Comparison of ENCODE assay signal across 8 cellular contexts in the genomic region with DNA sequence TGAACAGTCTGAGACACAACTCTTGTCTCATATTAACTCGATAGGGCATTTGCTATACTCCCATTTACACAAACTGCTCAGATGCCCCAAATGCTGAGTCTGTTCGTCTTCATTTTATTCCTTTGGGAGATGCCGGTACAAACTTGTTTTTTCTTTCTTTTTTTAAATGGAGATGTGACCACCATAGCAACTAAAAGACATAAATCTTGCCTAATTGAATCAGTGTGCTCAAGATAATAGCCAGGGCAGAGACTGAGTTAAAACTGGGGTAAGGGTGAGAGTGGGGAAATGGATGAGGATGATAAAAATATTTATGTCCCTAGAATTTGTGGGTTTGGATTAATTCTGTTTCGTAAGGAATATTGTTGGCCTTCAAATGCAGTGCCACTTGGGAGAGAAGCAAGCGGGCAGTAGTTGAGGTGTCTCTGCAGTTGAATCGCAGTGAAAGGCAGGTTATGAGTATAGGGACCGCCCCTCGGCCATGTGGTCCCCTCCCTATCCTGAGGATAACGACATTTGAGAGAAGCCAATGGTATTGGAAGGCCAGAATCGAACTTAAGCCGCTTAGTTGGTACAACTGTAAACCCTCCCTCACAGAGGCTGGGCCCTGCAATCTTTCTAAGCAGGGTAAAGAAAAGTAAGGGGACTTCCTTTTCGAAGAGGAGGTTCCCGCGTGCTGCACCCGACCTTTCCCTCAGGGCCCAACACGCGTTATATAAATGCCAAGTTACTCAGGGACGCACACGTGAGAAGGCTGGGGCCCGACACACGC. TPM values are rescaled to one million over a fixed set of nuclear protein-coding genes. Genes with fewer than 3 reads are reported as not detected.
DNase-seq lines count a peak whose midpoint lies in the region; ATAC-seq and TF ChIP-seq lines count a peak whose summit lies in the region.

No MANE protein-coding gene starts in this region.

- intact Hi-C loops in HCT116 (cut with micrococcal nuclease) (loop anchor here (2.0 to 10.0 kb wide), 3 partner anchors 75 to 471 kb away; a partner anchor contains a TSS), mammary epithelial cell (cut with micrococcal nuclease) (loop anchor here (1.0 kb wide), 2 partner anchors 23 to 240 kb away; no protein-coding TSS in a partner anchor)

- no peak for TF ChIP-seq RAD21 in HCT116 (IDR thresholded peaks at IDR 0.05; ENCODE audit: low read depth)
- no peak for TF ChIP-seq RAD21 in SK-N-SH (IDR thresholded peaks at IDR 0.05; ENCODE audit: low read length)

- dilution Hi-C loops in mammary epithelial cell (cut with HindIII; ENCODE audit: low sequenced_read_pairs) = no loop called here

- H3K79me2 ChIP-seq in HCT116 (ENCODE audit: insufficient read depth, low read length) (peaks cover 37% of the 10 kb centered on the region), MM.1S (ENCODE audit: low read length) (0 out of 2 replicates have a peak, but pooled peaks cover 3% of the 10 kb centered on the region), SK-N-SH (ENCODE audit: insufficient read depth) (no peaks in the 10 kb centered on the region), mammary epithelial cell (ENCODE audit: insufficient read depth, low read length) (no peaks in the 10 kb centered on the region)

- peak; percentile 48 for DNase-seq in GM10248 (ENCODE audit: extremely low spot score)
- peak; percentile 40 for DNase-seq in HCT116 (ENCODE audit: low read depth, low spot score)
- DNase-seq in MM.1S = peak; percentile 16
- peak; percentile 74 for DNase-seq in SK-N-SH
- no peak for DNase-seq in mammary epithelial cell
- DNase-seq in stimulated activated CD8-positive, alpha-beta memory T cell treated with anti-CD3 and anti-CD28 coated beads, Interleukin-12 subunit alpha, Interleukin-12 subunit beta, amount 100 ng/mL, for 24 hours (ENCODE audit: extremely low read depth) = peak; percentile 17
- DNase-seq in NCI-H1048 (lab: John Stamatoyannopoulos, UW) = no peak

- peak; percentile 18 for TF ChIP-seq POLR2A in HCT116 (IDR thresholded peaks at IDR 0.05; ENCODE audit: borderline replicate concordance, extremely low read depth, insufficient read depth, insufficient read length)

- no peak for TF ChIP-seq EP300 in SK-N-SH (IDR thresholded peaks at IDR 0.05; ENCODE audit: borderline replicate concordance in 1 of 2, low read depth in 1 of 2, low read length in 1 of 2)

- TF ChIP-seq CTCF in GM10248 (IDR thresholded peaks at IDR 0.05; ENCODE audit: control extremely low read depth, extremely low read depth, low read depth, missing control alignments) = no peak
- TF ChIP-seq CTCF in HCT116 (IDR thresholded peaks at IDR 0.05 in 2 of 3, conservative IDR thresholded peaks at IDR 0.05 in 1 of 3; ENCODE audit: borderline replicate concordance in 1 of 3, insufficient read depth in 1 of 3, low read depth in 2 of 3, low read length in 2 of 3) = no peak
- TF ChIP-seq CTCF in MM.1S (IDR thresholded peaks at IDR 0.05; ENCODE audit: low read length) = no peak
- no peak for TF ChIP-seq CTCF in SK-N-SH (IDR thresholded peaks at IDR 0.05)
- TF ChIP-seq CTCF in mammary epithelial cell (conservative IDR thresholded peaks at IDR 0.05 in 1 of 2, IDR thresholded peaks at IDR 0.05 in 1 of 2; ENCODE audit: extremely low read depth in 1 of 2, insufficient read depth in 1 of 2, low read depth in 1 of 2, low read length in 2 of 2) = no peak

- H3K27me3 ChIP-seq in HCT116 (ENCODE audit: insufficient read depth, low read length) = no peaks in the 10 kb centered on the region
- no peaks in the 10 kb centered on the region for H3K27me3 ChIP-seq in MM.1S (replicated peaks; ENCODE audit: insufficient read depth, low read length)
- H3K27me3 ChIP-seq in SK-N-SH (ENCODE audit: insufficient read depth) = no peaks in the 10 kb centered on the region
- no peaks in the 10 kb centered on the region for H3K27me3 ChIP-seq in mammary epithelial cell (ENCODE audit: insufficient read depth, low read length)
- H3K27me3 ChIP-seq in layer of hippocampus (ENCODE audit: control insufficient read depth, insufficient read depth, low read length) = no peaks in the 10 kb centered on the region

- H3K9ac ChIP-seq in HCT116 (ENCODE audit: low read length) = peak overlapping the region; percentile 85
- H3K9ac ChIP-seq in MM.1S (ENCODE audit: low read length) = peak overlapping the region; percentile 78
- H3K9ac ChIP-seq in SK-N-SH = peak overlapping the region; percentile 71
- H3K9ac ChIP-seq in mammary epithelial cell (ENCODE audit: insufficient read depth, low read length) = no peak overlapping the region

- H3K36me3 ChIP-seq in HCT116 (ENCODE audit: control insufficient read depth in 1 of 2, insufficient read depth in 2 of 2, low read length in 2 of 2) = no peaks in the 10 kb centered on the region
- H3K36me3 ChIP-seq in MM.1S (replicated peaks; ENCODE audit: insufficient read depth, low read length) = no peaks in the 10 kb centered on the region
- H3K36me3 ChIP-seq in SK-N-SH (replicated peaks in 1 of 2; ENCODE audit: control insufficient read depth in 1 of 2, insufficient read depth in 2 of 2, low read length in 1 of 2) = peaks cover 0 to 7% of the 10 kb centered on the region in 2 experiments
- H3K36me3 ChIP-seq in mammary epithelial cell (ENCODE audit: insufficient read depth, low read length) = no peaks in the 10 kb centered on the region

- H3K4me1 ChIP-seq in HCT116 (ENCODE audit: control insufficient read depth in 1 of 2, insufficient read depth in 2 of 2, low read length in 2 of 2) (peaks cover 9 to 19% of the 10 kb centered on the region in 2 experiments; a peak in 3 of 4 replicates), MM.1S (ENCODE audit: low read length) (peaks cover 13% of the 10 kb centered on the region; the same call in 1 of the 2 replicates), SK-N-SH (ENCODE audit: control insufficient read depth in 1 of 2, insufficient read depth in 2 of 2, low read depth in 1 of 2, low read length in 1 of 2) (peaks cover 0 to 9% of the 10 kb centered on the region in 2 experiments; a peak in 2 of 4 replicates), mammary epithelial cell (ENCODE audit: insufficient read depth, low read length) (peaks cover 15% of the 10 kb centered on the region)

- no peaks in the 10 kb centered on the region for H4K20me1 ChIP-seq in HCT116 (ENCODE audit: insufficient read depth)
- no peaks in the 10 kb centered on the region for H4K20me1 ChIP-seq in MM.1S (ENCODE audit: insufficient read depth, low read length)
- H4K20me1 ChIP-seq in SK-N-SH (ENCODE audit: insufficient read depth) = no peaks in the 10 kb centered on the region
- no peaks in the 10 kb centered on the region for H4K20me1 ChIP-seq in mammary epithelial cell (ENCODE audit: insufficient read depth, low read length)

- no peaks in the 10 kb centered on the region for H3K9me3 ChIP-seq in HCT116 (ENCODE audit: control insufficient read depth in 1 of 2, insufficient read depth in 1 of 2, low read depth in 1 of 2, low read length in 2 of 2)
- no peaks in the 10 kb centered on the region for H3K9me3 ChIP-seq in MM.1S (replicated peaks; ENCODE audit: insufficient read depth, low read length)
- no peaks in the 10 kb centered on the region for H3K9me3 ChIP-seq in SK-N-SH
- no peaks in the 10 kb centered on the region for H3K9me3 ChIP-seq in mammary epithelial cell (replicated peaks; ENCODE audit: insufficient read depth, low read length)

- RAD21 ChIA-PET in HCT116 (lab: Charles Lee; ENCODE audit: low non-redundant PET in 1 of 2, low total read pairs in 2 of 2, uncharacterized antibody in 2 of 2, unreplicated experiment in 2 of 2) = no interaction called here

- ATAC-seq in HCT116 = peak; percentile 37

- H3K9me2 ChIP-seq in HCT116 (ENCODE audit: insufficient read depth) (no peaks in the 10 kb centered on the region), MM.1S (replicated peaks; ENCODE audit: insufficient read depth, low read length) (no peaks in the 10 kb centered on the region), SK-N-SH (no peaks in the 10 kb centered on the region)

- H3K4me2 ChIP-seq in HCT116 (ENCODE audit: low read length) (peak overlapping the region; percentile 96), MM.1S (ENCODE audit: low read depth, low read length) (peak overlapping the region; percentile 97), SK-N-SH (peak overlapping the region; percentile 85), mammary epithelial cell (ENCODE audit: insufficient read depth, low read depth, low read length) (peak overlapping the region; percentile 96)

- POLR2A ChIA-PET in GM10248 (lab: Yijun Ruan, JAX) = interaction anchor here (0.6 kb wide), 1 partner anchor 157 kb away, joined by 11 read pairs; no protein-coding TSS in a partner anchor
- POLR2A ChIA-PET in HCT116 (lab: Charles Lee) = no interaction called here
- POLR2A ChIA-PET in SK-N-SH (lab: Yijun Ruan, JAX) = no interaction called here

- WGBS in SK-N-SH (ENCODE audit: low lambda C conversion rate) = 26% methylated on average over 18 of the region's 21 CpGs
- 50% methylated on average over 11 of the region's 21 CpGs for WGBS in mammary epithelial cell (ENCODE audit: low coverage, missing lambda C conversion rate)

- in situ Hi-C loops in mammary epithelial cell (cut with MboI; ENCODE audit: low sequenced_read_pairs in 2 of 2) = loop anchor here in 1 of 2 donors (25.0 kb wide), 1 partner anchor 89 kb away; no protein-coding TSS in a partner anchor

- H3F3A ChIP-seq in MM.1S (ENCODE audit: insufficient read depth, low read length) (0 out of 2 replicates have a peak, but pooled peaks cover 3% of the 10 kb centered on the region), SK-N-SH (replicated peaks; ENCODE audit: insufficient read depth) (peaks cover 11% of the 10 kb centered on the region)

- H2AFZ ChIP-seq in HCT116 (ENCODE audit: low read depth, low read length, poor library complexity, severe bottlenecking) (peak overlapping the region; percentile 43), MM.1S (ENCODE audit: low read length) (peak overlapping the region; percentile 98), SK-N-SH (ENCODE audit: low read depth) (peak overlapping the region; percentile 96), mammary epithelial cell (ENCODE audit: low read depth, low read length) (peak overlapping the region; percentile 100)

- H3K27ac ChIP-seq in HCT116 (ENCODE audit: low read depth, low read length) (peak overlapping the region; percentile 89), MM.1S (ENCODE audit: low read length) (no peak overlapping the region), SK-N-SH (ENCODE audit: low read depth in 2 of 2, low read length in 1 of 2) (peak overlapping the region in 1 of 2 experiments; percentile 90; a peak in 2 of 4 replicates), mammary epithelial cell (ENCODE audit: insufficient read depth, low read depth, low read length) (no peak overlapping the region), layer of hippocampus (ENCODE audit: low read depth, low read length) (peak overlapping the region; percentile 84)

- H3K4me3 ChIP-seq in HCT116 (replicated peaks in 1 of 2; ENCODE audit: low read depth in 1 of 2, low read length in 2 of 2) (peak overlapping the region; percentile 88 to 94), MM.1S (ENCODE audit: low read length) (peak overlapping the region; percentile 93), SK-N-SH (ENCODE audit: low read depth in 2 of 2, low read length in 1 of 2) (peak overlapping the region; percentile 82 to 100), mammary epithelial cell (replicated peaks in 1 of 3; ENCODE audit: insufficient read depth in 1 of 3, low read depth in 2 of 3, low read length in 3 of 3) (peak overlapping the region; percentile 81 to 84 (median 81))

- CTCF ChIA-PET in GM10248 (lab: Yijun Ruan, JAX) = no interaction called here
- CTCF ChIA-PET in HCT116 (lab: Charles Lee) = no interaction called here
- CTCF ChIA-PET in SK-N-SH (lab: Yijun Ruan, JAX) = interaction anchor here (1.0 kb wide), 1 partner anchor 540 kb away, joined by 3 read pairs; no protein-coding TSS in a partner anchor
- CTCF ChIA-PET in mammary epithelial cell (lab: Charles Lee; ENCODE audit: low non-redundant PET) = no interaction called here

- BruUV-seq in HCT116 (replicated peaks; lab: Mats Ljungman, UMichigan) (TSS peak; percentile 72), mammary epithelial cell (replicated peaks; lab: Mats Ljungman, UMichigan) (no TSS peak)

RNA-seq across cellular contexts. Expression of a gene that starts 0.8 kb away (rescaled TPM):
- total RNA-seq in HCT116 (2021; ENCODE audit: unreplicated experiment) (17.9 TPM), mammary epithelial cell (1 to 10 TPM; 3.8 to 5.2 TPM)
- 4.1 and 5.3 TPM in 2 replicates for polyA plus RNA-seq in HCT116 (2012)
- polyA plus RNA-seq in SK-N-SH (2012; rRNA removed) (3.7 and 5.2 TPM in 2 replicates), mammary epithelial cell (1.7 TPM)
- polyA plus RNA-seq in SK-N-SH (2012; cell fraction: cytosol; rRNA removed) = 4.5 and 5.8 TPM in 2 replicates
- 2.7 and 4.4 TPM in 2 replicates for polyA plus RNA-seq in SK-N-SH (2012; cell fraction: nucleus; rRNA removed)
- polyA minus RNA-seq in mammary epithelial cell = 0.78 TPM

Comparison
In these comparisons a context has a peak if more than half of its experiments do, and no peak if none do; other contexts are left out.
1. DNase-seq: peak in GM10248 (single experiment), HCT116 (single experiment), MM.1S (single experiment), SK-N-SH (single experiment) and stimulated activated CD8-positive, alpha-beta memory T cell treated with anti-CD3 and anti-CD28 coated beads, Interleukin-12 subunit alpha, Interleukin-12 subunit beta, amount 100 ng/mL, for 24 hours (single experiment); none in mammary epithelial cell (single experiment) and NCI-H1048 (single experiment).
2. H2AFZ ChIP-seq: peak in every context shown above with its lines; median percentile 100 in mammary epithelial cell; 98 in MM.1S; 96 in SK-N-SH; 43 in HCT116.
3. H3K27ac ChIP-seq: peak in HCT116 (single experiment) and layer of hippocampus (single experiment); none in MM.1S (single experiment) and mammary epithelial cell (single experiment).
4. Peak in every context shown above with its lines, with median percentiles within 50 percentile points of each other: H3K4me2 ChIP-seq and H3K4me3 ChIP-seq.